Comparison of ENCODE assay signal across 8 cellular contexts in genomic region chr2:175004980-175005832, GRCh38. TPM values are rescaled to one million over a fixed set of nuclear protein-coding genes. Genes with fewer than 3 reads are reported as not detected.
A peak's percentile ranks its signal among the peaks of the same experiment; 100 is the strongest.
DNase-seq lines count a peak whose midpoint lies in the region; ATAC-seq and TF ChIP-seq lines count a peak whose summit lies in the region.

TSS of gene CHN1 (minus strand) at chr2:175005381. CDS start at chr2:175004912, 469 bp downstream.

- H2AFZ ChIP-seq in PC-3 (ENCODE audit: low read length) (peak within 1 kb of the TSS; percentile 91), neural cell (ENCODE audit: low read depth, low read length) (peak within 1 kb of the TSS; percentile 38)

- H3K4me1 Mint-ChIP-seq in activated T-helper 2 cell treated with anti-CD3 and anti-CD28 coated beads, Interferon-gamma antibody, Interleukin-2, Interleukin-4, amounts not matched to agents 10 μg/mL and 5 μg/mL and 100 μg/mL, durations not matched to agents 14 hours and 24 hours and 36 hours (ENCODE audit: low read depth), result peaks cover 2% of the 10 kb centered on the region
- H3K4me1 Mint-ChIP-seq in stimulated activated naive CD8-positive, alpha-beta T cell treated with anti-CD3 and anti-CD28 coated beads, Interleukin-15, amount 100 ng/mL, for 72 hours, result no peaks in the 10 kb centered on the region

- H3K36me3 Mint-ChIP-seq in activated T-helper 2 cell treated with anti-CD3 and anti-CD28 coated beads, Interferon-gamma antibody, Interleukin-2, Interleukin-4, amounts not matched to agents 10 μg/mL and 5 μg/mL and 100 μg/mL, durations not matched to agents 14 hours and 24 hours and 36 hours (ENCODE audit: low read depth), result no peaks in the 10 kb centered on the region

- peak within 1 kb of the TSS; percentile 90 for H3K4me2 ChIP-seq in PC-3 (ENCODE audit: low read length)
- H3K4me2 ChIP-seq in neural cell (ENCODE audit: low read length), result peak within 1 kb of the TSS; percentile 79

- peaks cover 3% of the 10 kb centered on the region; the same call in 1 of the 2 replicates for H3K4me1 ChIP-seq in PC-3 (ENCODE audit: insufficient read depth, low read length)

- H3K9ac ChIP-seq in PC-3 (ENCODE audit: low read length) (peak within 1 kb of the TSS; percentile 56), neural cell (ENCODE audit: low read length) (peak within 1 kb of the TSS; percentile 95)

- BruUV-seq in PC-3 (replicated peaks; lab: Mats Ljungman, UMichigan), result no TSS peak

- no peaks in the 10 kb centered on the region for H3K9me3 Mint-ChIP-seq in activated T-helper 2 cell treated with anti-CD3 and anti-CD28 coated beads, Interferon-gamma antibody, Interleukin-2, Interleukin-4, amounts not matched to agents 10 μg/mL and 5 μg/mL and 100 μg/mL, durations not matched to agents 14 hours and 24 hours and 36 hours
- H3K9me3 Mint-ChIP-seq in stimulated activated naive CD8-positive, alpha-beta T cell treated with anti-CD3 and anti-CD28 coated beads, Interleukin-15, amount 100 ng/mL, for 72 hours, result no peaks in the 10 kb centered on the region

- H3K27me3 ChIP-seq in BJ (ENCODE audit: control insufficient read depth, insufficient read depth, low read length), result peaks cover 5% of the 10 kb centered on the region
- peaks cover 25% of the 10 kb centered on the region for H3K27me3 ChIP-seq in PC-3 (ENCODE audit: low read length)
- no peaks in the 10 kb centered on the region for H3K27me3 ChIP-seq in neural cell (ENCODE audit: insufficient read depth, low read depth, low read length)

- H3F3A ChIP-seq in PC-3 (ENCODE audit: low read length, unreplicated experiment) (no peaks in the 10 kb centered on the region), neural cell (ENCODE audit: insufficient read depth, low read length, poor library complexity, severe bottlenecking) (peaks cover 5% of the 10 kb centered on the region)

- H3K27ac ChIP-seq in PC-3 (ENCODE audit: low read length) (no peak within 1 kb of the TSS), neural cell (ENCODE audit: low read length) (peak within 1 kb of the TSS; percentile 99)

- CTCF ChIA-PET in BJ (lab: Yijun Ruan, JAX) (interaction anchor here (0.9 to 1.8 kb wide), 8 partner anchors 13 to 305 kb away, joined by 3 to 8 read pairs (median 4); no protein-coding TSS in a partner anchor), PC-3 (lab: Charles Lee) (interaction anchor here (1.0 to 1.3 kb wide), 2 partner anchors 234 to 256 kb away, joined by 3 to 18 read pairs; no protein-coding TSS in a partner anchor)

- no peak within 1 kb of the TSS for H3K27ac Mint-ChIP-seq in activated T-helper 2 cell treated with anti-CD3 and anti-CD28 coated beads, Interferon-gamma antibody, Interleukin-2, Interleukin-4, amounts not matched to agents 10 μg/mL and 5 μg/mL and 100 μg/mL, durations not matched to agents 14 hours and 24 hours and 36 hours
- no peak within 1 kb of the TSS for H3K27ac Mint-ChIP-seq in stimulated activated naive CD8-positive, alpha-beta T cell treated with anti-CD3 and anti-CD28 coated beads, Interleukin-15, amount 100 ng/mL, for 72 hours

- H4K20me1 ChIP-seq in PC-3 (ENCODE audit: low read length) (no peaks in the 10 kb centered on the region), neural cell (ENCODE audit: insufficient read depth) (no peaks in the 10 kb centered on the region)

- POLR2A ChIA-PET in BJ (lab: Charles Lee), result interaction anchor here (0.6 kb wide), 2 partner anchors 15 to 220 kb away, joined by 3 to 5 read pairs; no protein-coding TSS in a partner anchor
- POLR2A ChIA-PET in PC-3 (lab: Charles Lee; ENCODE audit: unreplicated experiment), result interaction anchor here (0.5 to 0.7 kb wide), 4 partner anchors 16 to 199 kb away, joined by 3 to 16 read pairs (median 4); no protein-coding TSS in a partner anchor

- TF ChIP-seq RAD21 in neural cell (conservative IDR thresholded peaks at IDR 0.05), result peak; percentile 57

- ATAC-seq in GM19328 (IDR thresholded peaks at IDR 0.05; ENCODE audit: unreplicated experiment) (peak; percentile 83), HG03565 (IDR thresholded peaks at IDR 0.05; ENCODE audit: unreplicated experiment) (peak; percentile 63), PC-3 (peak; percentile 70)
- peak; percentile 92 for ATAC-seq in stimulated activated naive CD8-positive, alpha-beta T cell treated with anti-CD3 and anti-CD28 coated beads, Interleukin-15, amount 100 ng/mL, for 72 hours

- H3K9me2 ChIP-seq in PC-3 (replicated peaks; ENCODE audit: low read length) (no peaks in the 10 kb centered on the region), neural cell (ENCODE audit: insufficient read depth, low read length) (no peaks in the 10 kb centered on the region)

- H3K9me3 ChIP-seq in PC-3 (ENCODE audit: low read length), result no peaks in the 10 kb centered on the region
- no peaks in the 10 kb centered on the region for H3K9me3 ChIP-seq in neural cell (ENCODE audit: low read length)

- intact Hi-C loops in PC-3 (cut with micrococcal nuclease), result no loop called here
- intact Hi-C loops in activated T-helper 2 cell treated with anti-CD3 and anti-CD28 coated beads, Interferon-gamma antibody, Interleukin-2, Interleukin-4, amounts not matched to agents 10 μg/mL and 5 μg/mL and 100 μg/mL, durations not matched to agents 14 hours and 24 hours and 36 hours (cut with micrococcal nuclease), result loop anchor here (5.0 kb wide), 2 partner anchors 253 to 303 kb away; no protein-coding TSS in a partner anchor

- peak; percentile 78 for TF ChIP-seq EP300 in neural cell (conservative IDR thresholded peaks at IDR 0.05; ENCODE audit: poor library complexity, severe bottlenecking)

- peak within 1 kb of the TSS; percentile 80 for H3K4me3 Mint-ChIP-seq in activated T-helper 2 cell treated with anti-CD3 and anti-CD28 coated beads, Interferon-gamma antibody, Interleukin-2, Interleukin-4, amounts not matched to agents 10 μg/mL and 5 μg/mL and 100 μg/mL, durations not matched to agents 14 hours and 24 hours and 36 hours (ENCODE audit: low read depth)
- H3K4me3 Mint-ChIP-seq in stimulated activated naive CD8-positive, alpha-beta T cell treated with anti-CD3 and anti-CD28 coated beads, Interleukin-15, amount 100 ng/mL, for 72 hours, result peak within 1 kb of the TSS; percentile 81 to 87

- H3K79me2 ChIP-seq in PC-3 (ENCODE audit: low read length) (no peaks in the 10 kb centered on the region), neural cell (replicated peaks; ENCODE audit: insufficient read depth, low read length) (peaks cover 43% of the 10 kb centered on the region)

- no peak for DNase-seq in BJ (ENCODE audit: low read depth)
- DNase-seq in PC-3, result peak; percentile 61
- peak; percentile 46 for DNase-seq in activated T-helper 2 cell treated with anti-CD3 and anti-CD28 coated beads, Interferon-gamma antibody, Interleukin-2, Interleukin-4, amounts not matched to agents 10 μg/mL and 5 μg/mL and 100 μg/mL, durations not matched to agents 14 hours and 24 hours and 36 hours (ENCODE audit: low spot score)
- peak; percentile 78 for DNase-seq in fibroblast of villous mesenchyme (ENCODE audit: low read depth)
- peak; percentile 63 to 64 for DNase-seq in stimulated activated naive CD8-positive, alpha-beta T cell treated with anti-CD3 and anti-CD28 coated beads, Interleukin-15, amount 100 ng/mL, for 72 hours

- H3K4me3 ChIP-seq in BJ (ENCODE audit: low read depth, low read length) (peak within 1 kb of the TSS; percentile 79), PC-3 (ENCODE audit: low read length) (peak within 1 kb of the TSS; percentile 73), fibroblast of villous mesenchyme (ENCODE audit: low read depth, low read length) (peak within 1 kb of the TSS; percentile 71), neural cell (ENCODE audit: low read length) (peak within 1 kb of the TSS; percentile 81)

- 0 out of 2 replicates have a peak, but pooled peaks have one; percentile 18 for TF ChIP-seq CTCF in BJ (IDR thresholded peaks at IDR 0.05; ENCODE audit: insufficient read depth, low read depth, low read length)
- peak; percentile 38; the same call in 1 of the 2 replicates for TF ChIP-seq CTCF in PC-3 (conservative IDR thresholded peaks at IDR 0.05; ENCODE audit: low read depth, low read length)
- no peak for TF ChIP-seq CTCF in fibroblast of villous mesenchyme (IDR thresholded peaks at IDR 0.05; ENCODE audit: insufficient read depth, low read depth, low read length)
- peak; percentile 69 for TF ChIP-seq CTCF in neural cell (IDR thresholded peaks at IDR 0.05; ENCODE audit: poor library complexity, severe bottlenecking)

- no peaks in the 10 kb centered on the region for H3K36me3 ChIP-seq in BJ (ENCODE audit: control insufficient read depth, insufficient read depth, low read length)
- H3K36me3 ChIP-seq in PC-3 (ENCODE audit: low read depth, low read length), result no peaks in the 10 kb centered on the region
- H3K36me3 ChIP-seq in neural cell (ENCODE audit: insufficient read depth, low read length), result no peaks in the 10 kb centered on the region

- peaks cover 70% of the 10 kb centered on the region for H3K27me3 Mint-ChIP-seq in activated T-helper 2 cell treated with anti-CD3 and anti-CD28 coated beads, Interferon-gamma antibody, Interleukin-2, Interleukin-4, amounts not matched to agents 10 μg/mL and 5 μg/mL and 100 μg/mL, durations not matched to agents 14 hours and 24 hours and 36 hours (ENCODE audit: low read depth)
- H3K27me3 Mint-ChIP-seq in stimulated activated naive CD8-positive, alpha-beta T cell treated with anti-CD3 and anti-CD28 coated beads, Interleukin-15, amount 100 ng/mL, for 72 hours, result peaks cover 75% of the 10 kb centered on the region

RNA-seq across cellular contexts. Expression of gene CHN1, which starts in this region (rescaled TPM):
- polyA plus RNA-seq in BJ (2011; rRNA removed), result 93.0 and 167 TPM in 2 replicates
- 52.2 and 52.8 TPM in 2 replicates for polyA minus RNA-seq in BJ (2011; rRNA and poly(A)+ RNA removed)
- 7.8 and 9.2 TPM in 2 replicates for total RNA-seq in PC-3 (2014; rRNA removed)
- total RNA-seq in activated T-helper 2 cell treated with anti-CD3 and anti-CD28 coated beads, Interferon-gamma antibody, Interleukin-2, Interleukin-4, amounts not matched to agents 10 μg/mL and 5 μg/mL and 100 μg/mL, durations not matched to agents 14 hours and 24 hours and 36 hours, result 5.0 and 7.3 TPM in 2 replicates
- 45.3 and 64.1 TPM in 2 replicates for total RNA-seq in fibroblast of villous mesenchyme
- polyA plus RNA-seq in neural cell, result 133 and 134 TPM in 2 replicates
- polyA minus RNA-seq in neural cell, result 118 and 139 TPM in 2 replicates
